Comparison of ENCODE assay signal across 8 cellular contexts in genomic region chr19:1068111-1069001, GRCh38. TPM values are rescaled to one million over a fixed set of nuclear protein-coding genes. Genes with fewer than 3 reads are reported as not detected.
DNase-seq lines count a peak whose midpoint lies in the region; ATAC-seq and TF ChIP-seq lines count a peak whose summit lies in the region.

No MANE protein-coding gene starts in this region.

- H3K9me3 ChIP-seq in Loucy (ENCODE audit: insufficient read depth, low read depth, low read length), result no peaks in the 10 kb centered on the region
- H3K9me3 ChIP-seq in heart right ventricle, result no peaks in the 10 kb centered on the region
- no peaks in the 10 kb centered on the region for H3K9me3 ChIP-seq in gastrocnemius medialis

- 68 to 76% methylated on average over 44 of the region's 44 CpGs for WGBS in heart right ventricle, 2 donors

- peaks cover 41% of the 10 kb centered on the region for H3K36me3 Mint-ChIP-seq in activated CD8-positive, alpha-beta T cell treated with anti-CD3 and anti-CD28 coated beads for 36 hours (ENCODE audit: low read depth)

- peaks cover 3% of the 10 kb centered on the region for H4K20me1 ChIP-seq in Loucy (ENCODE audit: insufficient read depth, low read length, poor library complexity, severe bottlenecking)

- no peaks in the 10 kb centered on the region for H3K27me3 ChIP-seq in Loucy (ENCODE audit: insufficient read depth, low read length, poor library complexity, severe bottlenecking)
- peaks cover 34 to 89% (median 76%) of the 10 kb centered on the region in 7 donors for H3K27me3 ChIP-seq in heart right ventricle
- peaks cover 57 to 84% (median 71%) of the 10 kb centered on the region in 3 donors for H3K27me3 ChIP-seq in gastrocnemius medialis

- no peak for TF ChIP-seq POLR2A in gastrocnemius medialis (IDR thresholded peaks at IDR 0.05)

- in situ Hi-C loops in gastrocnemius medialis (cut with MboI; ENCODE audit: low sequenced_read_pairs in 4 of 4), result no loop called here

- H2AFZ ChIP-seq in Loucy (ENCODE audit: low read length), result no peak overlapping the region

- H3K36me3 ChIP-seq in Loucy (ENCODE audit: insufficient read depth, low read length) (no peaks in the 10 kb centered on the region; the same call in 1 of the 2 replicates), heart right ventricle (peaks cover 0 to 25% (median 0%) of the 10 kb centered on the region in 9 donors), gastrocnemius medialis (no peaks in the 10 kb centered on the region)

- CTCF ChIA-PET in activated CD8-positive, alpha-beta T cell treated with anti-CD3 and anti-CD28 coated beads for 36 hours (lab: Charles Lee), result interaction anchor here (2.2 to 4.4 kb wide), 4 partner anchors 9 to 176 kb away, joined by 6 to 22 read pairs (median 12); no protein-coding TSS in a partner anchor

- no peak for TF ChIP-seq CTCF in Loucy (conservative IDR thresholded peaks at IDR 0.05; ENCODE audit: low read length)
- no peak for TF ChIP-seq CTCF in activated CD8-positive, alpha-beta T cell treated with anti-CD3 and anti-CD28 coated beads for 36 hours (IDR thresholded peaks at IDR 0.05)
- no peak for TF ChIP-seq CTCF in heart right ventricle (IDR thresholded peaks at IDR 0.05)
- no peak for TF ChIP-seq CTCF in gastrocnemius medialis (IDR thresholded peaks at IDR 0.05 in 4 of 5, conservative IDR thresholded peaks at IDR 0.05 in 1 of 5)

- peak overlapping the region; percentile 80 for H3K9ac ChIP-seq in Loucy (ENCODE audit: low read depth, low read length, poor library complexity, severe bottlenecking)

- peaks cover 44% of the 10 kb centered on the region; the same call in 1 of the 2 replicates for H3K79me2 ChIP-seq in Loucy (ENCODE audit: insufficient read depth, low read length)

- intact Hi-C loops in activated CD8-positive, alpha-beta T cell treated with anti-CD3 and anti-CD28 coated beads for 36 hours (cut with micrococcal nuclease), result no loop called here
- intact Hi-C loops in heart right ventricle (cut with DNase I) (no loop called here), gastrocnemius medialis (cut with DNase I; ENCODE audit: low total_unique reads) (no loop called here)

- peak overlapping the region; percentile 86 for H3K4me2 ChIP-seq in Loucy (ENCODE audit: low read depth, low read length, poor library complexity, severe bottlenecking)

- H3K9me2 ChIP-seq in Loucy (replicated peaks; ENCODE audit: low read depth, low read length), result no peaks in the 10 kb centered on the region

- H3K27ac ChIP-seq in heart right ventricle (peak overlapping the region in 6 of 10 donors; percentile 15 to 96 (median 64)), temporal lobe (ENCODE audit: low read depth, low read length) (peak overlapping the region; percentile 56), gastrocnemius medialis (no peak overlapping the region)

- peaks cover 48% of the 10 kb centered on the region for H3K4me1 Mint-ChIP-seq in activated CD8-positive, alpha-beta T cell treated with anti-CD3 and anti-CD28 coated beads for 36 hours (ENCODE audit: low read depth)

- H3K27me3 Mint-ChIP-seq in activated CD8-positive, alpha-beta T cell treated with anti-CD3 and anti-CD28 coated beads for 36 hours, result no peaks in the 10 kb centered on the region

- H3K4me3 Mint-ChIP-seq in activated CD8-positive, alpha-beta T cell treated with anti-CD3 and anti-CD28 coated beads for 36 hours, result peak overlapping the region; percentile 84

- POLR2A ChIA-PET in activated CD8-positive, alpha-beta T cell treated with anti-CD3 and anti-CD28 coated beads for 36 hours (lab: Charles Lee), result interaction anchor here (0.6 to 4.7 kb wide), 18 partner anchors 8 to 829 kb away, joined by 3 to 29 read pairs (median 6); partner anchors contain the start of genes ABCA7, CIRBP, CNN2 and GPX4

- DNase-seq in activated CD8-positive, alpha-beta T cell treated with anti-CD3 and anti-CD28 coated beads for 36 hours, result peak; percentile 77
- peak; percentile 45 to 61 for DNase-seq in heart right ventricle
- no peak for DNase-seq in GM03348 (ENCODE audit: low spot score)
- DNase-seq in gastrocnemius medialis, result no peak

- peak; percentile 11 for ATAC-seq in activated CD8-positive, alpha-beta T cell treated with anti-CD3 and anti-CD28 coated beads for 36 hours
- peak in 4 of 8 donors; percentile 22 to 34 (median 30) for ATAC-seq in heart right ventricle
- ATAC-seq in GM18868 (IDR thresholded peaks at IDR 0.05; ENCODE audit: unreplicated experiment), result no peak
- no peak for ATAC-seq in gastrocnemius medialis
- no peak for ATAC-seq in GM21515 (IDR thresholded peaks at IDR 0.05; ENCODE audit: unreplicated experiment)

- peak overlapping the region; percentile 87 for H3K27ac Mint-ChIP-seq in activated CD8-positive, alpha-beta T cell treated with anti-CD3 and anti-CD28 coated beads for 36 hours

- H3F3A ChIP-seq in Loucy (ENCODE audit: low read depth), result no peaks in the 10 kb centered on the region

- peaks cover 23% of the 10 kb centered on the region for H3K4me1 ChIP-seq in Loucy (ENCODE audit: insufficient read depth, low read length, poor library complexity, severe bottlenecking)
- peaks cover 11 to 65% (median 37%) of the 10 kb centered on the region in 9 donors for H3K4me1 ChIP-seq in heart right ventricle
- peaks cover 4 to 18% of the 10 kb centered on the region in 2 donors for H3K4me1 ChIP-seq in gastrocnemius medialis

- H3K4me3 ChIP-seq in Loucy (ENCODE audit: low read length, poor library complexity, severe bottlenecking) (peak overlapping the region; percentile 84), heart right ventricle (peak overlapping the region in 7 of 10 donors; percentile 38 to 76 (median 49)), gastrocnemius medialis (peak overlapping the region in 1 of 4 donors; percentile 34)

- H3K9me3 Mint-ChIP-seq in activated CD8-positive, alpha-beta T cell treated with anti-CD3 and anti-CD28 coated beads for 36 hours, result peaks cover 1% of the 10 kb centered on the region

RNA-seq across cellular contexts. Expression of gene ARHGAP45, which starts 1.4 kb away (rescaled TPM):
- 100 to 1,000 TPM; 136 to 150 TPM for total RNA-seq in activated CD8-positive, alpha-beta T cell treated with anti-CD3 and anti-CD28 coated beads for 36 hours
- total RNA-seq in heart right ventricle (10 to 100 TPM in 1 of 10 donors, 1 to 10 TPM in 9; 1.9 to 27.4 (median 4.1) TPM), temporal lobe (3.7 TPM), gastrocnemius medialis (1 to 10 TPM in 3 of 4 donors, under 1 TPM in 1; 0.83 to 7.6 (median 3.4) TPM)
- polyA plus RNA-seq in heart right ventricle, result 1 to 10 TPM; 4.4 to 8.6 TPM

RNA-seq across cellular contexts. Expression of gene POLR2E, which starts 26.8 kb away (rescaled TPM):
- total RNA-seq in activated CD8-positive, alpha-beta T cell treated with anti-CD3 and anti-CD28 coated beads for 36 hours, result 100 to 1,000 TPM; 271 to 282 TPM
- total RNA-seq in heart right ventricle (100 to 1,000 TPM; 111 to 215 (median 134) TPM), temporal lobe (31.0 TPM), gastrocnemius medialis (100 to 1,000 TPM; 118 to 263 (median 228) TPM)
- polyA plus RNA-seq in heart right ventricle, result 100 to 1,000 TPM; 116 to 212 TPM

RNA-seq across cellular contexts. Expression of gene ABCA7, which starts 28.4 kb away (rescaled TPM):
- 10 to 100 TPM; 14.0 to 14.6 TPM for total RNA-seq in activated CD8-positive, alpha-beta T cell treated with anti-CD3 and anti-CD28 coated beads for 36 hours
- total RNA-seq in heart right ventricle, result 10 to 100 TPM in 1 of 10 donors, 1 to 10 TPM in 9; 4.3 to 18.1 (median 5.6) TPM
- polyA plus RNA-seq in heart right ventricle, result 10 to 100 TPM in 1 of 2 donors, 1 to 10 TPM in 1; 2.7 to 23.4 TPM
- total RNA-seq in temporal lobe, result 0.74 TPM
- 10 to 100 TPM in 3 of 4 donors, 1 to 10 TPM in 1; 6.0 to 20.0 (median 15.0) TPM for total RNA-seq in gastrocnemius medialis

RNA-seq across cellular contexts. Expression of gene GPX4, which starts 35.4 kb away (rescaled TPM):
- 100 to 1,000 TPM; 224 to 232 TPM for total RNA-seq in activated CD8-positive, alpha-beta T cell treated with anti-CD3 and anti-CD28 coated beads for 36 hours
- total RNA-seq in heart right ventricle, result 100 to 1,000 TPM; 244 to 405 (median 299) TPM
- 100 to 1,000 TPM; 461 to 487 TPM for polyA plus RNA-seq in heart right ventricle
- 95.9 TPM for total RNA-seq in temporal lobe
- total RNA-seq in gastrocnemius medialis, result 100 to 1,000 TPM; 616 to 907 (median 819) TPM

RNA-seq across cellular contexts. Expression of gene CNN2, which starts 41.9 kb away (rescaled TPM):
- total RNA-seq in activated CD8-positive, alpha-beta T cell treated with anti-CD3 and anti-CD28 coated beads for 36 hours, result 10 to 100 TPM; 97.4 to 98.3 TPM
- total RNA-seq in heart right ventricle (100 to 1,000 TPM in 2 of 10 donors, 10 to 100 TPM in 8; 33.0 to 117 (median 63.5) TPM), temporal lobe (4.4 TPM), gastrocnemius medialis (10 to 100 TPM in 1 of 4 donors, 1 to 10 TPM in 3; 2.2 to 10.1 (median 4.1) TPM)
- polyA plus RNA-seq in heart right ventricle, result 10 to 100 TPM; 49.0 to 61.2 TPM

Comparison
In these comparisons a context has a peak if more than half of its experiments do, and no peak if none do; other contexts are left out.
1. DNase-seq: peak in activated CD8-positive, alpha-beta T cell treated with anti-CD3 and anti-CD28 coated beads for 36 hours (single experiment) and heart right ventricle (2 of 2); none in GM03348 (single experiment) and gastrocnemius medialis (0 of 2).
2. H3K27ac ChIP-seq: peak in heart right ventricle (6 of 10) and temporal lobe (single experiment); none in gastrocnemius medialis (0 of 4).
3. RNA of gene ARHGAP45, which starts 1.4 kb away (total RNA-seq): 136 to 150 TPM in activated CD8-positive, alpha-beta T cell treated with anti-CD3 and anti-CD28 coated beads for 36 hours; 0.83 to 7.6 TPM in gastrocnemius medialis, 1.9 to 27.4 TPM in heart right ventricle and 3.7 TPM in temporal lobe (single experiment); every median in the first group is over 4 times any median in the second.